19 cellular contexts compared by ENCODE assay signal in the genomic region with DNA sequence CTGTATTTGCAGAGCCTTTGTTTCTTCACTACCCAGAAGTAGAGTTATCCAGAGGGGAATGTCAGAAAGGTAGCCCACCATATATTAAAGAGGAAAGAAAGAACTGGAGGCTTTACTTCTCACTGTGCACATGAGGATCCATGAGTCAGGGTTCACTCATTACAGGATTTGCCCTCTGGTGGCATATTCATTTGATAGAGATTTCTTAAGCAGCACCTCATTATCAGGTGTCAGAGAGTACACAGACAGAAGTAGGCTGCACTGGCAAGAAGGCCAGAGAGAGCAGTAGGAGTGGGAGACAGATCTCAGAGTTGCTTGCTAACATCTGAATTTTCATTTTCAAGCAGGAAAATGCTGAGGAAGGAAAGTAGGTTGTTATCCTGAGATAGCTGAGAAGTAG.
DNase-seq lines count a peak whose midpoint lies in the region; ATAC-seq and TF ChIP-seq lines count a peak whose summit lies in the region.
"Had no signal": no experiment of that assay in that cellular context is flagged by ENCODE, and none has a peak within 500 bp of the region (broad histone marks: within the 10 kb centered on the region; RNA-seq: fewer than 3 reads in every experiment).

No MANE protein-coding gene starts in this region.

- intact Hi-C loops in left cardiac atrium (cut with DNase I) (no loop called here), A673 (cut with micrococcal nuclease; ENCODE audit: unreplicated experiment) (no loop called here), prostate gland (cut with DNase I) (no loop called here)

- H3K9me3 ChIP-seq in A673 (ENCODE audit: low read depth, low read length, poor library complexity, severe bottlenecking) (no peaks in the 10 kb centered on the region), prostate gland (no peaks in the 10 kb centered on the region)
- H3K9me3 ChIP-seq: BE2C had no signal

- BruUV-seq in A673 (replicated peaks; lab: Mats Ljungman, UMichigan) = no TSS peak

- CTCF ChIA-PET in A673 (lab: Charles Lee) = no interaction called here

- H3K27ac ChIP-seq in coronary artery (no peak overlapping the region), A673 (ENCODE audit: low read depth, low read length, poor library complexity, severe bottlenecking) (no peak overlapping the region), prostate gland (no peak overlapping the region)

- H3K4me1 ChIP-seq in A673 (ENCODE audit: insufficient read depth, low read length, poor library complexity, severe bottlenecking) (no peaks in the 10 kb centered on the region), prostate gland (replicated peaks) (peaks cover 6% of the 10 kb centered on the region)
- H3K4me1 ChIP-seq: BE2C had no signal

- DNase-seq in HPDE6-E6E7 (ENCODE audit: extremely low spot score) (peak; percentile 47), coronary artery (ENCODE audit: low spot score) (peak; percentile 7), left cardiac atrium (no peak), renal cortical epithelial cell (ENCODE audit: low read depth) (peak; percentile 38), A673 (ENCODE audit: low spot score) (no peak), prostate gland (ENCODE audit: low spot score) (no peak)
- DNase-seq: BE2C; CD4-positive, alpha-beta T cell; DMS79 treated with DMSO at 0.1 percent for 48 hours; HCEC 1CT; KG1; NCI-H1436 treated with DMSO at 0.1 percent for 48 hours; NCI-H2081; NCI-H510A; NCI-H82; SHP77 had no signal

- H3K4me3 ChIP-seq in coronary artery (no peak overlapping the region), A673 (ENCODE audit: low read depth, low read length, poor library complexity, severe bottlenecking) (no peak overlapping the region), prostate gland (no peak overlapping the region)

- H3K27me3 ChIP-seq in A673 (replicated peaks; ENCODE audit: insufficient read depth, low read depth, low read length, poor library complexity) = no peaks in the 10 kb centered on the region
- no peaks in the 10 kb centered on the region for H3K27me3 ChIP-seq in prostate gland (replicated peaks; ENCODE audit: insufficient read depth)
- H3K27me3 ChIP-seq: BE2C had no signal

- ATAC-seq in left cardiac atrium (peak; percentile 45 to 66), HG02610 (IDR thresholded peaks at IDR 0.05; ENCODE audit: unreplicated experiment) (no peak)
- ATAC-seq: HepG2, SK-N-SH treated with all-trans-retinoic acid at 6 μM for 48 hours had no signal

- POLR2A ChIA-PET in A673 (lab: Charles Lee; ENCODE audit: low non-redundant PET) = interaction anchor here (0.6 kb wide), 1 partner anchor 11 kb away, joined by 5 read pairs; no protein-coding TSS in a partner anchor

- H3K36me3 ChIP-seq in A673 (ENCODE audit: insufficient read depth, low read length, poor library complexity, severe bottlenecking) = peaks cover 11% of the 10 kb centered on the region
- H3K36me3 ChIP-seq in prostate gland = peaks cover 0 to 6% of the 10 kb centered on the region in 2 donors
- H3K36me3 ChIP-seq: BE2C had no signal

- TF ChIP-seq POLR2A in prostate gland (IDR thresholded peaks at IDR 0.05) = no peak

- TF ChIP-seq CTCF in coronary artery (IDR thresholded peaks at IDR 0.05) (no peak), A673 (conservative IDR thresholded peaks at IDR 0.05; ENCODE audit: low read depth, low read length) (no peak), prostate gland (IDR thresholded peaks at IDR 0.05) (no peak)

Comparison
In these comparisons a context has a peak if more than half of its experiments do, and no peak if none do; other contexts are left out.
1. DNase-seq: peak in HPDE6-E6E7 (single experiment), coronary artery (single experiment) and renal cortical epithelial cell (single experiment); none in left cardiac atrium (single experiment), A673 (single experiment) and prostate gland (single experiment).